In genomic region chr3:126883241-126883640, GRCh38 we compare ENCODE assay signal across 21 cellular contexts.
DNase-seq lines count a peak whose midpoint lies in the region; ATAC-seq and TF ChIP-seq lines count a peak whose summit lies in the region.
"Had no signal": no experiment of that assay in that cellular context is flagged by ENCODE, and none has a peak within 500 bp of the region (broad histone marks: within the 10 kb centered on the region; RNA-seq: fewer than 3 reads in every experiment).

No MANE protein-coding gene starts in this region.

- H3K36me3 ChIP-seq in esophagus squamous epithelium, result no peaks in the 10 kb centered on the region
- H3K36me3 ChIP-seq: ascending aorta, lower lobe of right lung had no signal

- H3K4me3 ChIP-seq in fibroblast of mammary gland (ENCODE audit: control insufficient read depth, low read depth, low read length) (no peak overlapping the region), esophagus squamous epithelium (no peak overlapping the region)
- H3K4me3 ChIP-seq: ascending aorta, lower lobe of right lung, PC-9 had no signal

- 82 to 85% methylated on average over 2 to 7 of the region's 7 CpGs for WGBS in esophagus squamous epithelium, 2 donors

- ATAC-seq in omental fat pad (ENCODE audit: low FRiP score), result no peak
- no peak for ATAC-seq in HG03439 (IDR thresholded peaks at IDR 0.05; ENCODE audit: unreplicated experiment)
- ATAC-seq in GM21619 (IDR thresholded peaks at IDR 0.05; ENCODE audit: unreplicated experiment), result no peak
- ATAC-seq: activated CD8-positive, alpha-beta memory T cell treated with anti-CD3 and anti-CD28 coated beads, Interleukin-2, amount 10 ng/mL, durations not matched to agents 7 days and 5 days; lower lobe of right lung; natural killer cell treated with Interleukin-12 subunit alpha and Interleukin-12 subunit beta and Interleukin-15 and Interleukin-18, amount 100 ng/mL, for 72 hours had no signal

- H3K27ac ChIP-seq in esophagus squamous epithelium, result no peak overlapping the region
- H3K27ac ChIP-seq: ascending aorta, lower lobe of right lung, PC-9 had no signal

- H3K27me3 ChIP-seq in esophagus squamous epithelium, result no peaks in the 10 kb centered on the region
- H3K27me3 ChIP-seq: ascending aorta had no signal

- TF ChIP-seq CTCF in fibroblast of mammary gland (conservative IDR thresholded peaks at IDR 0.05; ENCODE audit: control insufficient read depth, insufficient read depth, low read depth, low read length) (no peak), omental fat pad (IDR thresholded peaks at IDR 0.05) (no peak), esophagus squamous epithelium (IDR thresholded peaks at IDR 0.05) (no peak)

- TF ChIP-seq POLR2A in esophagus squamous epithelium (IDR thresholded peaks at IDR 0.05), result no peak

- H3K9me3 ChIP-seq in esophagus squamous epithelium, result no peaks in the 10 kb centered on the region
- H3K9me3 ChIP-seq: ascending aorta, lower lobe of right lung had no signal

- intact Hi-C loops in esophagus squamous epithelium (cut with DNase I), result no loop called here

- peaks cover 0 to 7% (median 0%) of the 10 kb centered on the region in 3 donors for H3K4me1 ChIP-seq in esophagus squamous epithelium
- H3K4me1 ChIP-seq: ascending aorta had no signal

- DNase-seq in GM03348 (ENCODE audit: low spot score) (peak; percentile 36), RPMI7951 (ENCODE audit: low read depth) (peak; percentile 70), fibroblast of mammary gland (ENCODE audit: low read depth) (peak; percentile 71), omental fat pad (ENCODE audit: low spot score) (peak; percentile 33), iPS-NIHi7 (ENCODE audit: extremely low spot score) (no peak), esophagus squamous epithelium (lab: John Stamatoyannopoulos, UW) (no peak)
- DNase-seq: activated B cell treated with CpG ODN at 0.5 μM for 24 hours; activated CD8-positive, alpha-beta memory T cell treated with anti-CD3 and anti-CD28 coated beads, Interleukin-2, amount 10 ng/mL, durations not matched to agents 7 days and 5 days; activated effector memory CD4-positive, alpha-beta T cell treated with anti-CD3 and anti-CD28 coated beads, Interleukin-2, amount 50 U/mL, for 16 hours; C1 segment of cervical spinal cord; DMS53; GOT3; lower lobe of right lung; NCI-H1048; NCI-H2107; NCI-H526 treated with DMSO at 0.1 percent for 48 hours; PC-9 had no signal

Comparison
In these comparisons a context has a peak if more than half of its experiments do, and no peak if none do; other contexts are left out.
1. DNase-seq: peak in GM03348 (single experiment), RPMI7951 (single experiment), fibroblast of mammary gland (single experiment) and omental fat pad (single experiment); none in iPS-NIHi7 (single experiment) and esophagus squamous epithelium (single experiment).